8 cellular contexts compared by ENCODE assay signal in the genomic region with DNA sequence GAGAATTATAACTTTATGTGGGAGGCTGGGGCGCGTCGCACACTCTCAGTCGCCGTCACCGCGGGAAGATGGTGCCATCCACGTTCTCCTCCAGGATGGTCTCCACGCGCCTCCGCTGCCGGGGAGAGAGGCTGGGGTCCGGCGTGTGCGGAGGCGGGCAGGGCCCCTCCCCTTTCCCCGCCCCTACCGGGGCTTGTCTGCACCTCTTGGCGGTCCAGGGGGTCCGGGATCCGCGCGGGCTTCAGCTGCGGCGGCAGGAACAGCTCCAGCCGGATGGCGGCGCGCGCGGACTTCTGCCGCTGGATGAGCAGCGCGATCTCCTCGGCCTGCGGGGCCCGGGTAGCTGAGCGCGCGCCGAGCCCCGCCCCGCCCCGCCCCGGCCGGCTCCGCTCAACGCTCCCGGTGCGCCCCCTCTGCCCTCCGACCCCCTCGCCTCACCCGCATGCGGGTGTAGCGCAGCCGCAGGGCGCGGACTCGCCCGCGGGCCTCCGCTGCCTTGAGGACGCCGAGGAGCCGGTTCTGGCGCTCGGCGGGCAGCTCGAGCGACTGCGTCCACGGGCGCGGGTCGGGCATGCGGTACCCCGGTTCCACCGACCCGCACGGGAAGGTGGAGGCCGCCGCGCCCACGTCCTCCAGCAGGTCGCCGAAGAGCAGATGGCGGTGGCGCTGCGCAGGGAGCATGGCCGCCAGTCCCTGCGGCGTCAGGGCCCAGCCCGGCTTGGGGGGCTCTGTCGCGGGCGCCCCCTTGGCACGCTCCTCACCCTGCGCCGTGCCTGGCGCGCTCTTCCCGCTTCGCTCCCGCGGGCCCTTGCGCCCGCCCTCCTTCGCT. TPM values are rescaled to one million over a fixed set of nuclear protein-coding genes. Genes with fewer than 3 reads are reported as not detected.
DNase-seq lines count a peak whose midpoint lies in the region; ATAC-seq and TF ChIP-seq lines count a peak whose summit lies in the region.

No MANE protein-coding gene starts in this region.

- ATAC-seq in left colon (peak; percentile 54), HG03439 (IDR thresholded peaks at IDR 0.05; ENCODE audit: unreplicated experiment) (no peak)

- peak; percentile 37 for TF ChIP-seq CTCF in colonic mucosa (IDR thresholded peaks at IDR 0.05)

- H3K4me3 ChIP-seq in colonic mucosa, result peak overlapping the region; percentile 44

- H3K9me3 ChIP-seq in colonic mucosa, result no peaks in the 10 kb centered on the region

- peaks cover 19% of the 10 kb centered on the region for H3K27me3 ChIP-seq in colonic mucosa

- H3K4me1 ChIP-seq in colonic mucosa, result peaks cover 3% of the 10 kb centered on the region

- no peak overlapping the region for H3K27ac ChIP-seq in colonic mucosa

- intact Hi-C loops in colonic mucosa (cut with DNase I) (no loop called here), left colon (cut with DNase I, micrococcal nuclease) (no loop called here)

- DNase-seq in NCI-H2029 (lab: John Stamatoyannopoulos, UW) (peak; percentile 25), NCI-H2029 treated with DMSO at 0.1 percent for 48 hours (lab: John Stamatoyannopoulos, UW) (no peak), NCI-H345 (lab: John Stamatoyannopoulos, UW) (peak; percentile 91), colonic mucosa (peak; percentile 60), left colon (peak in 1 of 2 donors; percentile 79)
- peak; percentile 70 for DNase-seq in activated CD4-positive, CD25-positive, alpha-beta regulatory T cell treated with anti-CD3 and anti-CD28 coated beads, Interleukin-2, amount 50 U/mL, for 72 hours
- peak; percentile 45 for DNase-seq in stimulated activated CD4-positive, alpha-beta T cell treated with anti-CD3 and anti-CD28 coated beads, Interleukin-2, amount 100 ng/mL, for 4 hours (ENCODE audit: low read depth)

- H3K9ac ChIP-seq in colonic mucosa (ENCODE audit: low read depth in 2 of 2, low read length in 2 of 2), result peak overlapping the region in 1 of 2 donors; percentile 35

- no peaks in the 10 kb centered on the region for H3K36me3 ChIP-seq in colonic mucosa

RNA-seq across cellular contexts. Expression of a gene that starts 0.6 kb away (rescaled TPM):
- total RNA-seq in colonic mucosa (not detected), left colon (not detected)

RNA-seq across cellular contexts. Expression of a gene that starts 3.7 kb away (rescaled TPM):
- total RNA-seq in colonic mucosa (under 1 TPM; 0.24 to 0.25 TPM), left colon (under 1 TPM; 0.15 to 0.17 TPM)

RNA-seq across cellular contexts. Expression of a gene that starts 4.3 kb away (rescaled TPM):
- total RNA-seq in colonic mucosa (1 to 10 TPM; 3.4 to 4.5 TPM), left colon (1 to 10 TPM; 3.4 to 5.9 TPM)

RNA-seq across cellular contexts. Expression of a gene that starts 20.6 kb away (rescaled TPM):
- 10 to 100 TPM in 1 of 2 donors, 1 to 10 TPM in 1; 7.3 to 11.8 TPM for total RNA-seq in colonic mucosa
- 1 to 10 TPM; 7.9 to 9.9 TPM for total RNA-seq in left colon

RNA-seq across cellular contexts. Expression of a gene that starts 23.8 kb away (rescaled TPM):
- total RNA-seq in colonic mucosa, result not detected
- not detected for total RNA-seq in left colon
